Comparison of ENCODE assay signal across 12 cellular contexts in genomic region chr3:127689266-127689860, GRCh38. TPM values are rescaled to one million over a fixed set of nuclear protein-coding genes. Genes with fewer than 3 reads are reported as not detected.
DNase-seq lines count a peak whose midpoint lies in the region; FAIRE-seq and TF ChIP-seq lines count a peak whose summit lies in the region.
"Had no signal": no experiment of that assay in that cellular context is flagged by ENCODE, and none has a peak within 500 bp of the region (broad histone marks: within the 10 kb centered on the region; RNA-seq: fewer than 3 reads in every experiment).

No MANE protein-coding gene starts in this region.

- no peak for TF ChIP-seq EP300 in H1 (IDR thresholded peaks at IDR 0.05; ENCODE audit: borderline replicate concordance in 1 of 2, low read depth in 2 of 2, low read length in 2 of 2)

- no peak overlapping the region for H3K56ac ChIP-seq in H1 (replicated peaks; ENCODE audit: insufficient read length, low read depth, low read length)

- H3K4me2 ChIP-seq in H1 (ENCODE audit: insufficient read depth in 1 of 2, low read depth in 2 of 2, low read length in 2 of 2): no peak overlapping the region

- no peak overlapping the region for H3K23ac ChIP-seq in H1 (ENCODE audit: insufficient read length)

- CTCF ChIA-PET in H1 (lab: Charles Lee; ENCODE audit: partially characterized antibody): interaction anchor here (0.8 to 12.8 kb wide), 14 partner anchors 9 to 270 kb away, joined by 3 to 172 read pairs (median 5); no protein-coding TSS in a partner anchor

- no peak overlapping the region for H4K8ac ChIP-seq in H1 (ENCODE audit: extremely low read depth, insufficient read depth, low read length)

- H3K27me3 ChIP-seq in Peyer's patch: no peaks in the 10 kb centered on the region
- H3K27me3 ChIP-seq in H1 (replicated peaks in 1 of 4; ENCODE audit: control insufficient read depth in 3 of 4, extremely low read depth in 1 of 4, insufficient read depth in 3 of 4, low read length in 3 of 4): no peaks in the 10 kb centered on the region
- H3K27me3 ChIP-seq in stomach smooth muscle (ENCODE audit: control insufficient read depth in 1 of 2, insufficient read depth in 2 of 2, low read length in 2 of 2): no peaks in the 10 kb centered on the region
- no peaks in the 10 kb centered on the region for H3K27me3 ChIP-seq in testis

- peak overlapping the region; percentile 99; the same call in 1 of the 2 replicates for H2BK15ac ChIP-seq in H1 (ENCODE audit: low read length)

- no peak overlapping the region for H4K5ac ChIP-seq in H1 (ENCODE audit: insufficient read length, low read depth, low read length)

- no peak overlapping the region for H2BK12ac ChIP-seq in H1 (ENCODE audit: low read depth, low read length)

- no peak overlapping the region for H2BK5ac ChIP-seq in H1 (ENCODE audit: low read depth, low read length)

- no peaks in the 10 kb centered on the region for H3K79me2 ChIP-seq in H1 (ENCODE audit: control insufficient read depth in 1 of 2, insufficient read depth in 2 of 2, low read length in 2 of 2)

- peaks cover 0 to 7% (median 0%) of the 10 kb centered on the region in 4 donors for H3K4me1 ChIP-seq in Peyer's patch
- peaks cover 0 to 22% (median 5%) of the 10 kb centered on the region in 4 experiments; a peak in 6 of 7 replicates for H3K4me1 ChIP-seq in H1 (replicated peaks in 1 of 4; ENCODE audit: control insufficient read depth in 3 of 4, insufficient read depth in 4 of 4, low read length in 3 of 4)
- peaks cover 32% of the 10 kb centered on the region for H3K4me1 ChIP-seq in mesodermal cell (ENCODE audit: control insufficient read depth, insufficient read depth, low read length, poor library complexity, severe bottlenecking)
- peaks cover 38% of the 10 kb centered on the region for H3K4me1 ChIP-seq in stomach smooth muscle (ENCODE audit: control insufficient read depth, insufficient read depth, low read length)
- H3K4me1 ChIP-seq in testis: peaks cover 7% of the 10 kb centered on the region

- H3K36me3 ChIP-seq in Peyer's patch: peaks cover 0 to 31% (median 0%) of the 10 kb centered on the region in 3 donors
- no peaks in the 10 kb centered on the region for H3K36me3 ChIP-seq in H1 (ENCODE audit: control insufficient read depth in 2 of 4, insufficient read depth in 4 of 4, low read length in 3 of 4)
- H3K36me3 ChIP-seq in mesodermal cell (ENCODE audit: control insufficient read depth, insufficient read depth, low read length): no peaks in the 10 kb centered on the region
- peaks cover 9 to 15% of the 10 kb centered on the region in 2 donors for H3K36me3 ChIP-seq in stomach smooth muscle (ENCODE audit: control insufficient read depth in 2 of 2, insufficient read depth in 2 of 2, low read length in 2 of 2)
- H3K36me3 ChIP-seq in testis (ENCODE audit: low read depth, missing control alignments): no peaks in the 10 kb centered on the region

- no peaks in the 10 kb centered on the region for H3K79me1 ChIP-seq in H1 (ENCODE audit: low read depth, low read length)

- no peak overlapping the region for H2BK120ac ChIP-seq in H1 (replicated peaks; ENCODE audit: low read depth, low read length)

- H3K27ac ChIP-seq in Peyer's patch: peak overlapping the region in 1 of 4 donors; percentile 27
- no peak overlapping the region for H3K27ac ChIP-seq in H1 (ENCODE audit: low read depth, low read length)
- peak overlapping the region; percentile 88 for H3K27ac ChIP-seq in mesodermal cell (ENCODE audit: low read depth, low read length, severe bottlenecking)
- peak overlapping the region; percentile 80 for H3K27ac ChIP-seq in stomach smooth muscle (ENCODE audit: low read length)
- H3K27ac ChIP-seq in testis: no peak overlapping the region

- H3K23me2 ChIP-seq in H1 (ENCODE audit: low read depth, low read length): peaks cover 16% of the 10 kb centered on the region; the same call in 1 of the 2 replicates

- H3K14ac ChIP-seq in H1 (ENCODE audit: insufficient read length): no peak overlapping the region

- POLR2A ChIA-PET in H1 (lab: Charles Lee; ENCODE audit: partially characterized antibody): no interaction called here

- 0 out of 2 replicates have a peak overlapping the region, but pooled peaks have one; percentile 48 for H2BK20ac ChIP-seq in H1 (ENCODE audit: low read length)

- no peak for FAIRE-seq in H1 (lab: Jason Lieb, UNC)
- FAIRE-seq: islet of Langerhans had no signal

- no peak overlapping the region for H3K9ac ChIP-seq in H1 (replicated peaks in 1 of 4; ENCODE audit: extremely low read depth in 1 of 4, low read depth in 3 of 4, low read length in 3 of 4)
- H3K9ac ChIP-seq in stomach smooth muscle (ENCODE audit: low read length in 2 of 2): peak overlapping the region; percentile 58 to 66

- no peak for TF ChIP-seq RAD21 in H1 (IDR thresholded peaks at IDR 0.05 in 1 of 2, conservative IDR thresholded peaks at IDR 0.05 in 1 of 2; ENCODE audit: low read depth in 2 of 2, low read length in 2 of 2)

- TF ChIP-seq CTCF in Peyer's patch (IDR thresholded peaks at IDR 0.05) (no peak), H1 (IDR thresholded peaks at IDR 0.05; ENCODE audit: control extremely low read depth in 1 of 3, insufficient read depth in 1 of 3, low read depth in 1 of 3, low read length in 3 of 3) (no peak), testis (IDR thresholded peaks at IDR 0.05) (no peak)

- H3K9me3 ChIP-seq in Peyer's patch (no peaks in the 10 kb centered on the region), H1 (ENCODE audit: insufficient read depth in 2 of 2, low read depth in 1 of 2, low read length in 1 of 2) (no peaks in the 10 kb centered on the region), mesodermal cell (ENCODE audit: control insufficient read depth, low read length) (no peaks in the 10 kb centered on the region), stomach smooth muscle (ENCODE audit: control insufficient read depth in 2 of 2, low read length in 2 of 2) (no peaks in the 10 kb centered on the region), testis (no peaks in the 10 kb centered on the region)

- no peak overlapping the region for H2AFZ ChIP-seq in H1 (ENCODE audit: low read length)

- 0 out of 2 replicates have a peak overlapping the region, but pooled peaks have one; percentile 10 for H2AK5ac ChIP-seq in H1 (ENCODE audit: low read depth, low read length)

- H3K4ac ChIP-seq in H1 (replicated peaks; ENCODE audit: insufficient read length, low read depth, low read length): no peak overlapping the region

- H3K4me3 ChIP-seq in Peyer's patch (no peak overlapping the region), H1 (ENCODE audit: extremely low read depth in 1 of 4, insufficient read depth in 2 of 4, low read depth in 3 of 4, low read length in 4 of 4) (no peak overlapping the region), mesodermal cell (ENCODE audit: extremely low read depth, insufficient read depth, low read length, poor library complexity, severe bottlenecking) (no peak overlapping the region), stomach smooth muscle (ENCODE audit: low read length in 2 of 2) (no peak overlapping the region), testis (no peak overlapping the region)

- DNase-seq in Peyer's patch (peak in 2 of 3 donors; percentile 33 to 36), H1 (ENCODE audit: low read depth in 1 of 2, low spot score in 2 of 2) (no peak), testis (no peak), AML-193 (lab: John Stamatoyannopoulos, UW) (no peak), NCI-H524 treated with DMSO at 0.1 percent for 48 hours (lab: John Stamatoyannopoulos, UW) (no peak)
- DNase-seq: activated T-cell treated with anti-CD3 and anti-CD28 coated beads, Interleukin-2, amount 50 U/mL, for 48 hours; central memory CD4-positive, alpha-beta T cell; stimulated activated CD4-positive, alpha-beta T cell treated with anti-CD3 and anti-CD28 coated beads, Interleukin-4, amount 100 ng/mL, for 4 hours; stimulated activated naive CD8-positive, alpha-beta T cell treated with anti-CD3 and anti-CD28 coated beads, Interleukin-15, amount 100 ng/mL, for 72 hours had no signal

- H4K91ac ChIP-seq in H1 (replicated peaks; ENCODE audit: insufficient read length, low read length): peak overlapping the region; percentile 29

- intact Hi-C loops in testis (cut with DNase I; ENCODE audit: low total_unique reads): no loop called here

- no peak for TF ChIP-seq POLR2A in Peyer's patch (IDR thresholded peaks at IDR 0.05)
- no peak for TF ChIP-seq POLR2A in H1 (IDR thresholded peaks at IDR 0.05; ENCODE audit: control extremely low read depth in 1 of 2, low read depth in 2 of 2, low read length in 2 of 2)
- no peak for TF ChIP-seq POLR2A in testis (IDR thresholded peaks at IDR 0.05)

- peak overlapping the region; percentile 60; the same call in 1 of the 2 replicates for H3K18ac ChIP-seq in H1 (ENCODE audit: extremely low read depth, low read length)

- H4K20me1 ChIP-seq in H1 (replicated peaks in 1 of 2; ENCODE audit: control insufficient read depth in 1 of 2, insufficient read depth in 2 of 2, low read length in 2 of 2): no peaks in the 10 kb centered on the region

- 88% methylated on average over 19 of the region's 19 CpGs; no CpG with 5 or more reads in 1 of the 2 experiments for WGBS in H1 (ENCODE audit: extremely low coverage in 1 of 2, insufficient coverage in 1 of 2, insufficient read length in 1 of 2, insufficient replicate concordance in 2 of 2, low coverage in 1 of 2, low lambda C conversion rate in 2 of 2, missing lambda C conversion rate in 1 of 2), 2 experiments
- WGBS in mesodermal cell (ENCODE audit: insufficient coverage in 2 of 2), 2 experiments: 85 to 96% methylated on average over 16 to 19 of the region's 19 CpGs
- WGBS in testis, 2 donors: 85 to 87% methylated on average over 11 to 19 of the region's 19 CpGs

TF ChIP-seq in H1, 55 proteins besides CTCF, POLR2A, EP300 and RAD21:
- no peak for TF ChIP-seq SIX5 (IDR thresholded peaks at IDR 0.05; ENCODE audit: low read depth, low read length)
- TF ChIP-seq CBX5 (IDR thresholded peaks at IDR 0.05; ENCODE audit: low read depth, low read length): no peak
- no peak for TF ChIP-seq NANOG (IDR thresholded peaks at IDR 0.05; ENCODE audit: insufficient read depth, low read depth, low read length, poor library complexity, severe bottlenecking)

RNA-seq across cellular contexts. Expression of gene ABTB1, which starts 16.6 kb away (rescaled TPM):
- total RNA-seq in Peyer's patch: 10 to 100 TPM; 38.5 to 80.0 (median 57.1) TPM
- 7.0 and 9.4 TPM in 2 replicates for total RNA-seq in H1 (2021; fragmentation: NEBNext Ultra II Directional; extraction: Animal tissue kit (Norgen Biotek cat#: 25700))
- 7.1 and 12.8 TPM in 2 replicates for polyA plus RNA-seq in H1 (2011; rRNA removed)
- 11.4 TPM for polyA plus RNA-seq in H1 (2011; cell fraction: cytosol; rRNA removed)
- 56.1 TPM for polyA plus RNA-seq in H1 (2011; cell fraction: nucleus; rRNA removed)
- polyA plus RNA-seq in H1 (2012, experiment 1 of 2): 4.9 to 6.9 TPM (median 6.6 TPM) in 4 replicates
- polyA plus RNA-seq in H1 (2012, experiment 2 of 2): 4.4 TPM
- polyA plus RNA-seq in H1 (2013, experiment 1 of 2): 3.8 TPM
- polyA plus RNA-seq in H1 (2013, experiment 2 of 2): 4.3 TPM
- 6.0 and 7.2 TPM in 2 replicates for polyA minus RNA-seq in H1 (2011; rRNA and poly(A)+ RNA removed)
- polyA minus RNA-seq in H1 (2011; cell fraction: cytosol; rRNA and poly(A)+ RNA removed): 5.5 TPM
- polyA minus RNA-seq in H1 (2011; cell fraction: nucleus; rRNA and poly(A)+ RNA removed): 14.8 TPM
- 29.8 TPM for polyA plus RNA-seq in mesodermal cell (2013, experiment 1 of 2)
- polyA plus RNA-seq in mesodermal cell (2013, experiment 2 of 2): 20.0 TPM
- total RNA-seq in testis: 10 to 100 TPM; 28.7 to 39.1 TPM
- polyA plus RNA-seq in testis (ENCODE audit: insufficient read depth, low read depth, low replicate concordance): 16.7 TPM

Comparison
In these comparisons a context has a peak if more than half of its experiments do, and no peak if none do; other contexts are left out.
1. DNase-seq: peak in Peyer's patch (2 of 3); none in H1 (0 of 2), testis (single experiment), AML-193 (0 of 2) and NCI-H524 treated with DMSO at 0.1 percent for 48 hours (single experiment).
2. H3K27ac ChIP-seq: peak in mesodermal cell (single experiment) and stomach smooth muscle (single experiment); none in H1 (single experiment) and testis (0 of 2).
3. H3K9ac ChIP-seq: peak in stomach smooth muscle (2 of 2); none in H1 (0 of 4).